22 cellular contexts compared by ENCODE assay signal in the genomic region with DNA sequence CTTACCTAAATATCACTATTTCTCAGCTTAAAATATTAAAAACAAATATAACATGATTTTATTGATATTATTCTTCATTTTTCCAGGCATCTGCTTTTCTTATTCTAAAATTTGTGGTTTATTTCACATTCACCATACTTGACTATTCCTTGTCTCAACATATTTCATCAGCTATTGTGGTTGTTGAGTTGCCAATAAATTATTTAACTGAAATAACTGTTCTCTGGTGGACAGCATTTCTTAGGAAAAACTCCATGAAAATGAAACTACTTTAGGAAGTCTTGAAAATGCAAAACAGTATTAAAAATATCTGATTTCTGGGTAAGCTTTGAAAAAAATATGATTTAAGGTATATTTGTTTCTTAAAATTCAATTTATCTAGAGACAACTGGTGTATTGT.
DNase-seq lines count a peak whose midpoint lies in the region; ATAC-seq, FAIRE-seq and TF ChIP-seq lines count a peak whose summit lies in the region.
"Had no signal": no experiment of that assay in that cellular context is flagged by ENCODE, and none has a peak within 500 bp of the region (broad histone marks: within the 10 kb centered on the region; RNA-seq: fewer than 3 reads in every experiment).

No MANE protein-coding gene starts in this region.

- H3K27me3 Mint-ChIP-seq in type B pancreatic cell, result no peaks in the 10 kb centered on the region
- H3K27me3 Mint-ChIP-seq: CD8-positive, alpha-beta memory T cell had no signal

- peaks cover 0 to 4% (median 0%) of the 10 kb centered on the region in 4 donors for H3K4me1 ChIP-seq in sigmoid colon
- H3K4me1 ChIP-seq in mucosa of descending colon (ENCODE audit: low read depth), result no peaks in the 10 kb centered on the region
- H3K4me1 ChIP-seq: BLaER1 treated with 17β-estradiol and CSF1 and Interleukin-3, amounts not matched to agents 10 nM and 100 nM had no signal

- no peak for TF ChIP-seq EP300 in sigmoid colon (IDR thresholded peaks at IDR 0.05)

- no peak overlapping the region for H3K27ac Mint-ChIP-seq in type B pancreatic cell
- H3K27ac Mint-ChIP-seq: CD8-positive, alpha-beta memory T cell had no signal

- TF ChIP-seq CTCF in fibroblast of mammary gland (conservative IDR thresholded peaks at IDR 0.05; ENCODE audit: control insufficient read depth, insufficient read depth, low read depth, low read length) (no peak), sigmoid colon (IDR thresholded peaks at IDR 0.05) (no peak), mucosa of descending colon (IDR thresholded peaks at IDR 0.05) (no peak), type B pancreatic cell (conservative IDR thresholded peaks at IDR 0.05) (no peak)

- peak; percentile 21 for DNase-seq in GM03348 (ENCODE audit: low spot score)
- peak; percentile 51 for DNase-seq in OCI-M1 (lab: John Stamatoyannopoulos, UW)
- DNase-seq in fibroblast of mammary gland (ENCODE audit: low read depth), result peak; percentile 12
- DNase-seq in sigmoid colon, result no peak
- DNase-seq in NCI-H2107 (lab: John Stamatoyannopoulos, UW), result no peak
- DNase-seq in mucosa of descending colon, result no peak
- no peak for DNase-seq in type B pancreatic cell (ENCODE audit: extremely low spot score, unreplicated experiment)
- DNase-seq in urothelium cell line (ENCODE audit: low spot score), result no peak
- DNase-seq: CD8-positive, alpha-beta memory T cell; KBM-7; NCI-H1092; NCI-H1436 treated with DMSO at 0.1 percent for 48 hours; NCI-H2029; NCI-H2171 treated with DMSO at 0.1 percent for 48 hours; NCI-H446 treated with DMSO at 0.1 percent for 48 hours; NCI-H69; RPMI8226; SHP77 treated with DMSO at 0.1 percent for 48 hours had no signal

- no peaks in the 10 kb centered on the region for H3K4me1 Mint-ChIP-seq in type B pancreatic cell (ENCODE audit: unreplicated experiment)
- H3K4me1 Mint-ChIP-seq: CD8-positive, alpha-beta memory T cell had no signal

- H3K36me3 ChIP-seq in sigmoid colon (no peaks in the 10 kb centered on the region), mucosa of descending colon (ENCODE audit: low read depth) (no peaks in the 10 kb centered on the region)
- H3K36me3 ChIP-seq: BLaER1 treated with 17β-estradiol and CSF1 and Interleukin-3, amounts not matched to agents 10 nM and 100 nM had no signal

- H3K4me3 Mint-ChIP-seq in type B pancreatic cell, result no peak overlapping the region
- H3K4me3 Mint-ChIP-seq: CD8-positive, alpha-beta memory T cell had no signal

- H3K9me3 Mint-ChIP-seq in type B pancreatic cell, result no peaks in the 10 kb centered on the region

- intact Hi-C loops in sigmoid colon (cut with DNase I), result loop anchor here (10.0 kb wide), 2 partner anchors 343 to 697 kb away; no protein-coding TSS in a partner anchor
- intact Hi-C loops in mucosa of descending colon (cut with DNase I, micrococcal nuclease), result no loop called here

- H3K27me3 ChIP-seq in sigmoid colon, result no peaks in the 10 kb centered on the region
- H3K27me3 ChIP-seq: BLaER1 treated with 17β-estradiol and CSF1 and Interleukin-3, amounts not matched to agents 10 nM and 100 nM had no signal

- TF ChIP-seq POLR2A in sigmoid colon (IDR thresholded peaks at IDR 0.05), result no peak

- no peak for ATAC-seq in mucosa of descending colon
- ATAC-seq: HepG2 had no signal

- no peak overlapping the region for H3K4me3 ChIP-seq in fibroblast of mammary gland (ENCODE audit: control insufficient read depth, low read depth, low read length)
- peak overlapping the region in 3 of 4 donors; percentile 34 to 48 (median 44) for H3K4me3 ChIP-seq in sigmoid colon
- H3K4me3 ChIP-seq in mucosa of descending colon, result no peak overlapping the region
- H3K4me3 ChIP-seq: BLaER1 treated with 17β-estradiol and CSF1 and Interleukin-3, amounts not matched to agents 10 nM and 100 nM had no signal

- H3K9me3 ChIP-seq in sigmoid colon, result no peaks in the 10 kb centered on the region
- no peaks in the 10 kb centered on the region for H3K9me3 ChIP-seq in mucosa of descending colon

- H3K36me3 Mint-ChIP-seq in type B pancreatic cell, result no peaks in the 10 kb centered on the region
- H3K36me3 Mint-ChIP-seq: CD8-positive, alpha-beta memory T cell had no signal

- no peak for FAIRE-seq in urothelium cell line (lab: Jason Lieb, UNC)
- FAIRE-seq: D721Med, H54, HepG2 had no signal

- peak overlapping the region in 3 of 4 donors; percentile 71 to 80 (median 74) for H3K27ac ChIP-seq in sigmoid colon
- H3K27ac ChIP-seq: BLaER1 treated with 17β-estradiol and CSF1 and Interleukin-3, amounts not matched to agents 10 nM and 100 nM had no signal

Comparison
In these comparisons a context has a peak if more than half of its experiments do, and no peak if none do; other contexts are left out.
1. DNase-seq: peak in GM03348 (single experiment), OCI-M1 (single experiment) and fibroblast of mammary gland (single experiment); none in sigmoid colon (single experiment), NCI-H2107 (single experiment), mucosa of descending colon (0 of 3), type B pancreatic cell (single experiment) and urothelium cell line (single experiment).
2. H3K4me3 ChIP-seq: peak in sigmoid colon (3 of 4); none in fibroblast of mammary gland (single experiment) and mucosa of descending colon (single experiment).